18 cellular contexts compared by ENCODE assay signal in the genomic region with DNA sequence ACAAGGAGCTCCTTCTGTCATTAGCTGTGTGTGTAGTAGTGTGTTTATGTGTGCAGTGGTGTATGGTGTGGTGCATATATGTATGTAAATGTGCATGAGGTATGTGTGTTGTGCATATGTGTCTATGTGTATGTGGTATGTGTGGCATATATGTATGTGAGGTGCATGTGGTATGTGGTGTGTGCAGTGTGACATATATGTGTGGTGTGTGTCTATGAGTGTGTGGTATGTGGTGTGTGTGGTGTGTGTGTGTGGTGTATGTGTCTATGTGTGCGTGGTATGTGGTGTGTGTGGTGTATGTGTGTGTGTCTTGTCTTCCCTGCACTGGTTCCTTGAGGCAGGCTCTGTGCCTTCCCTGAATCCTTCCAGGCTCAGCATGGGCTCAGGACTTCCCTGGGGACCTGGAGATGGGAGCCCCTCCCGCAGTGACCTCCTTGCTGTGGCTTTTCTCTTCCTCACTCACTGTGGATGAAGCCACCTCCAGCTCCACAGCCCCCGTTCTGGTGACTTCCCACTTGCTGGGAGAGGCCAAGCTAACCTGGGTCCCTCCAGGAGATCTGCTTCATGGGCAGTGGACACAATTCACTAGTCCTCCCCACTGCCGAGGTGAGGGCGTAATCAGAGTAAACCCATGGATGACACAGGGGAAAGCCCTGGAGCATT.
A peak's percentile ranks its signal among the peaks of the same experiment; 100 is the strongest.
DNase-seq lines count a peak whose midpoint lies in the region; FAIRE-seq and TF ChIP-seq lines count a peak whose summit lies in the region.
"Had no signal": no experiment of that assay in that cellular context is flagged by ENCODE, and none has a peak within 500 bp of the region (broad histone marks: within the 10 kb centered on the region; RNA-seq: fewer than 3 reads in every experiment).

No MANE protein-coding gene starts in this region.

- peaks cover 11% of the 10 kb centered on the region for H3K4me1 ChIP-seq in left ventricle myocardium inferior
- H3K4me1 ChIP-seq: SJCRH30 had no signal

- TF ChIP-seq CTCF in left ventricle myocardium inferior (IDR thresholded peaks at IDR 0.05; ENCODE audit: borderline replicate concordance), result no peak

- H3K27ac ChIP-seq in left ventricle myocardium inferior (replicated peaks), result no peak overlapping the region
- H3K27ac ChIP-seq: BLaER1, HL-60, SJCRH30 had no signal

- no peaks in the 10 kb centered on the region for H3K36me3 ChIP-seq in left ventricle myocardium inferior
- H3K36me3 ChIP-seq: BLaER1, SJCRH30 had no signal

- peak; percentile 80 for FAIRE-seq in HTR-8/SVneo (lab: Jason Lieb, UNC)
- FAIRE-seq in urothelium cell line (lab: Jason Lieb, UNC), result peak; percentile 35
- FAIRE-seq: GM12878, H54 had no signal

- H3K4me3 ChIP-seq in left ventricle myocardium inferior, result no peak overlapping the region
- H3K4me3 ChIP-seq: BLaER1, GM12878, SJCRH30 had no signal

- intact Hi-C loops in cardiac septum (cut with DNase I), result no loop called here
- intact Hi-C loops in left ventricle myocardium inferior (cut with micrococcal nuclease), result no loop called here

- peak; percentile 54 for DNase-seq in cardiac septum (ENCODE audit: low spot score)
- no peak for DNase-seq in left ventricle myocardium inferior
- DNase-seq in HTR-8/SVneo (ENCODE audit: insufficient read length, low spot score), result no peak
- DNase-seq in islet precursor cell, result peak; percentile 48
- no peak for DNase-seq in urothelium cell line (ENCODE audit: low spot score)
- no peak for DNase-seq in GF-D8 (lab: John Stamatoyannopoulos, UW)
- DNase-seq in NCI-H1417 (lab: John Stamatoyannopoulos, UW), result no peak
- DNase-seq: Calu3; CD8-positive, alpha-beta T cell; MM.1S; NCI-H1092; NCI-H1694; NCI-H2081 treated with DMSO at 0.1 percent for 48 hours; SJCRH30 had no signal

- no peaks in the 10 kb centered on the region for H3K27me3 ChIP-seq in left ventricle myocardium inferior (ENCODE audit: low read depth)
- H3K27me3 ChIP-seq: BLaER1, SJCRH30 had no signal

- H3K9me3 ChIP-seq in left ventricle myocardium inferior (replicated peaks), result no peaks in the 10 kb centered on the region
- H3K9me3 ChIP-seq: BLaER1, SJCRH30 had no signal

Comparison
In these comparisons a context has a peak if more than half of its experiments do, and no peak if none do; other contexts are left out.
1. DNase-seq: peak in cardiac septum (single experiment) and islet precursor cell (single experiment); none in left ventricle myocardium inferior (single experiment), HTR-8/SVneo (single experiment), urothelium cell line (single experiment), GF-D8 (single experiment) and NCI-H1417 (0 of 3).